8 cellular contexts compared by ENCODE assay signal in the genomic region with DNA sequence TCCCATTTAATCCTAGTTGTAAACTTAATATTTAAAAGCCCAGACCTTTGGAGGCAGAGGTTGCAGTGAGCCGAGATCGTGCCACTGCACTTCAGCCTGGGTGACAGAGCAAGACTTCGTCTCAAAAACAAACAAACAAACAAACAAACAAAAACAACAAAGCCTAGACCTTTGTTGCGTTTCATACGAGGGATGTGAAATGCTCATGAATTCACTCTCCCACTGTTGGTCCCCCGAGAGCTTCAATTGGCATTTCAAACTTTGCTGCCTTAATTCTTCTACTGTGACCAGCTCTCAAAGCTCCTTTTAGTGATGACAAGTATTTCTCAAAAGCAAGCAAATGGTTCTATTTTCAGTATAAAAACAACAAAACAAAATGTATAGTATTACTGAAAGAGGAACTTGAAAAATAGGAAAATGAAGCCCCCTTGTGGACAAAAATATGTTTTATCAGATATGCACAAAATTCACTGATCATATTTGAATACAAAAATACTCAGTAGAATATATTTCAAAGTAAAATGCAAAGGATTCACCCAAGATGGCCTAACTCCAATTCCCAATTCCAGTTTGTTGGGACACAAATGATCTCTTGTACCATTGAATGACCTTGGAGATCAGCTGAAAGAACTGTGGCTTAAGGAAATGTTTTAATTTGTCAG.
A peak's percentile ranks its signal among the peaks of the same experiment; 100 is the strongest.
DNase-seq lines count a peak whose midpoint lies in the region; ATAC-seq and TF ChIP-seq lines count a peak whose summit lies in the region.

No MANE protein-coding gene starts in this region.

- no peak overlapping the region for H3K4me3 ChIP-seq in DND-41 (ENCODE audit: low read depth in 1 of 2, low read length in 2 of 2)

- POLR2A ChIA-PET in WTC11 (lab: Charles Lee), result no interaction called here

- H3K4me1 Mint-ChIP-seq in WTC11, result peaks cover 12% of the 10 kb centered on the region
- peaks cover 15% of the 10 kb centered on the region for H3K4me1 Mint-ChIP-seq in activated T-helper 2 cell treated with anti-CD3 and anti-CD28 coated beads, Interferon-gamma antibody, Interleukin-2, Interleukin-4, amounts not matched to agents 10 μg/mL and 5 μg/mL and 100 μg/mL, durations not matched to agents 14 hours and 24 hours and 36 hours (ENCODE audit: low read depth)

- CTCF ChIA-PET in WTC11 (lab: Charles Lee), result interaction anchor here (0.5 to 3.7 kb wide), 18 partner anchors 9 to 602 kb away, joined by 3 to 55 read pairs (median 4); a partner anchor contains a TSS

- DNase-seq in DND-41 (no peak), LHCN-M2 (ENCODE audit: low read depth) (peak; percentile 73), WTC11 (ENCODE audit: low spot score) (no peak), glomerular endothelial cell (ENCODE audit: extremely low read depth, low read depth, low spot score) (peak; percentile 61), renal cortical epithelial cell (ENCODE audit: low read depth) (peak; percentile 62), ecto neural progenitor cell (ENCODE audit: low spot score) (no peak)
- no peak for DNase-seq in activated T-helper 2 cell treated with anti-CD3 and anti-CD28 coated beads, Interferon-gamma antibody, Interleukin-2, Interleukin-4, amounts not matched to agents 10 μg/mL and 5 μg/mL and 100 μg/mL, durations not matched to agents 14 hours and 24 hours and 36 hours (ENCODE audit: low spot score)

- no peaks in the 10 kb centered on the region for H3K27me3 Mint-ChIP-seq in WTC11 (ENCODE audit: low read depth)
- peaks cover 9% of the 10 kb centered on the region for H3K27me3 Mint-ChIP-seq in activated T-helper 2 cell treated with anti-CD3 and anti-CD28 coated beads, Interferon-gamma antibody, Interleukin-2, Interleukin-4, amounts not matched to agents 10 μg/mL and 5 μg/mL and 100 μg/mL, durations not matched to agents 14 hours and 24 hours and 36 hours (ENCODE audit: low read depth)

- no peak overlapping the region for H2AFZ ChIP-seq in DND-41 (ENCODE audit: low read depth, low read length)

- no peaks in the 10 kb centered on the region for H3K27me3 ChIP-seq in DND-41 (ENCODE audit: insufficient read depth, low read length, poor library complexity)

- H3K9me3 ChIP-seq in DND-41 (ENCODE audit: insufficient read depth, low read length, severe bottlenecking), result no peaks in the 10 kb centered on the region

- peak; percentile 62; the same call in 1 of the 3 replicates for ATAC-seq in DND-41 (ENCODE audit: insufficient read depth, low read depth)
- ATAC-seq in WTC11, result no peak
- no peak for ATAC-seq in HG02852 (IDR thresholded peaks at IDR 0.05; ENCODE audit: unreplicated experiment)

- H3K4me1 ChIP-seq in DND-41 (ENCODE audit: insufficient read depth, low read length), result no peaks in the 10 kb centered on the region

- no peaks in the 10 kb centered on the region for H4K20me1 ChIP-seq in DND-41 (ENCODE audit: insufficient read depth, low read length)

- H3K4me3 Mint-ChIP-seq in WTC11, result no peak overlapping the region
- no peak overlapping the region for H3K4me3 Mint-ChIP-seq in activated T-helper 2 cell treated with anti-CD3 and anti-CD28 coated beads, Interferon-gamma antibody, Interleukin-2, Interleukin-4, amounts not matched to agents 10 μg/mL and 5 μg/mL and 100 μg/mL, durations not matched to agents 14 hours and 24 hours and 36 hours (ENCODE audit: low read depth)

- TF ChIP-seq CTCF in DND-41 (IDR thresholded peaks at IDR 0.05; ENCODE audit: borderline replicate concordance, extremely low read depth, low read length, poor library complexity, severe bottlenecking) (peak; percentile 77), WTC11 (IDR thresholded peaks at IDR 0.05) (peak; percentile 31; the same call in 1 of the 2 replicates)

- no peak overlapping the region for H3K27ac Mint-ChIP-seq in WTC11
- no peak overlapping the region for H3K27ac Mint-ChIP-seq in activated T-helper 2 cell treated with anti-CD3 and anti-CD28 coated beads, Interferon-gamma antibody, Interleukin-2, Interleukin-4, amounts not matched to agents 10 μg/mL and 5 μg/mL and 100 μg/mL, durations not matched to agents 14 hours and 24 hours and 36 hours

- H3K9ac ChIP-seq in DND-41 (ENCODE audit: low read depth, low read length), result no peak overlapping the region

- H3K79me2 ChIP-seq in DND-41 (ENCODE audit: insufficient read depth, low read length), result no peaks in the 10 kb centered on the region

- H3K4me2 ChIP-seq in DND-41 (ENCODE audit: insufficient read depth, low read length), result no peak overlapping the region

- H3K27ac ChIP-seq in DND-41 (ENCODE audit: low read length), result no peak overlapping the region

- no peaks in the 10 kb centered on the region for H3K36me3 ChIP-seq in DND-41 (ENCODE audit: insufficient read depth, low read length)

- H3K9me3 Mint-ChIP-seq in WTC11, result no peaks in the 10 kb centered on the region
- H3K9me3 Mint-ChIP-seq in activated T-helper 2 cell treated with anti-CD3 and anti-CD28 coated beads, Interferon-gamma antibody, Interleukin-2, Interleukin-4, amounts not matched to agents 10 μg/mL and 5 μg/mL and 100 μg/mL, durations not matched to agents 14 hours and 24 hours and 36 hours, result no peaks in the 10 kb centered on the region

- intact Hi-C loops in activated T-helper 2 cell treated with anti-CD3 and anti-CD28 coated beads, Interferon-gamma antibody, Interleukin-2, Interleukin-4, amounts not matched to agents 10 μg/mL and 5 μg/mL and 100 μg/mL, durations not matched to agents 14 hours and 24 hours and 36 hours (cut with micrococcal nuclease), result loop anchor here (1.0 to 10.0 kb wide), 4 partner anchors 22 to 328 kb away; a partner anchor contains a TSS

- no peaks in the 10 kb centered on the region for H3K36me3 Mint-ChIP-seq in WTC11
- no peaks in the 10 kb centered on the region for H3K36me3 Mint-ChIP-seq in activated T-helper 2 cell treated with anti-CD3 and anti-CD28 coated beads, Interferon-gamma antibody, Interleukin-2, Interleukin-4, amounts not matched to agents 10 μg/mL and 5 μg/mL and 100 μg/mL, durations not matched to agents 14 hours and 24 hours and 36 hours (ENCODE audit: low read depth)

TF ChIP-seq in WTC11, 78 proteins besides CTCF, POLR2A, EP300 and RAD21 (continues in another document):
- TF ChIP-seq NFE2L1 (CRISPR knock-in tag; IDR thresholded peaks at IDR 0.05) (no peak), SP1 (CRISPR knock-in tag; conservative IDR thresholded peaks at IDR 0.05) (no peak), ZNF232 (CRISPR knock-in tag; IDR thresholded peaks at IDR 0.05) (no peak), PRRX2 (CRISPR knock-in tag; IDR thresholded peaks at IDR 0.05) (no peak), FOXJ3 (CRISPR knock-in tag; IDR thresholded peaks at IDR 0.05; ENCODE audit: borderline replicate concordance) (no peak), FOXP1 (CRISPR knock-in tag; IDR thresholded peaks at IDR 0.05; ENCODE audit: borderline replicate concordance) (no peak), ZNF121 (CRISPR knock-in tag; IDR thresholded peaks at IDR 0.05) (no peak)
- TF ChIP-seq, protein P1, sequence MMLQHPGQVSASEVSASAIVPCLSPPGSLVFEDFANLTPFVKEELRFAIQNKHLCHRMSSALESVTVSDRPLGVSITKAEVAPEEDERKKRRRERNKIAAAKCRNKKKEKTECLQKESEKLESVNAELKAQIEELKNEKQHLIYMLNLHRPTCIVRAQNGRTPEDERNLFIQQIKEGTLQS (CRISPR knock-in tag; conservative IDR thresholded peaks at IDR 0.05), result no peak
- TF ChIP-seq, protein P2, sequence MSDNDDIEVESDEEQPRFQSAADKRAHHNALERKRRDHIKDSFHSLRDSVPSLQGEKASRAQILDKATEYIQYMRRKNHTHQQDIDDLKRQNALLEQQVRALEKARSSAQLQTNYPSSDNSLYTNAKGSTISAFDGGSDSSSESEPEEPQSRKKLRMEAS (CRISPR knock-in tag; IDR thresholded peaks at IDR 0.05), result no peak
- TF ChIP-seq, protein P3, sequence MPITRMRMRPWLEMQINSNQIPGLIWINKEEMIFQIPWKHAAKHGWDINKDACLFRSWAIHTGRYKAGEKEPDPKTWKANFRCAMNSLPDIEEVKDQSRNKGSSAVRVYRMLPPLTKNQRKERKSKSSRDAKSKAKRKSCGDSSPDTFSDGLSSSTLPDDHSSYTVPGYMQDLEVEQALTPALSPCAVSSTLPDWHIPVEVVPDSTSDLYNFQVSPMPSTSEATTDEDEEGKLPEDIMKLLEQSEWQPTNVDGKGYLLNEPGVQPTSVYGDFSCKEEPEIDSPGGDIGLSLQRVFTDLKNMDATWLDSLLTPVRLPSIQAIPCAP (CRISPR knock-in tag; IDR thresholded peaks at IDR 0.05), result no peak
- TF ChIP-seq, protein P4, sequence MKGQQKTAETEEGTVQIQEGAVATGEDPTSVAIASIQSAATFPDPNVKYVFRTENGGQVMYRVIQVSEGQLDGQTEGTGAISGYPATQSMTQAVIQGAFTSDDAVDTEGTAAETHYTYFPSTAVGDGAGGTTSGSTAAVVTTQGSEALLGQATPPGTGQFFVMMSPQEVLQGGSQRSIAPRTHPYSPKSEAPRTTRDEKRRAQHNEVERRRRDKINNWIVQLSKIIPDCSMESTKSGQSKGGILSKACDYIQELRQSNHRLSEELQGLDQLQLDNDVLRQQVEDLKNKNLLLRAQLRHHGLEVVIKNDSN (CRISPR knock-in tag; IDR thresholded peaks at IDR 0.05), result no peak
- TF ChIP-seq, protein P5, sequence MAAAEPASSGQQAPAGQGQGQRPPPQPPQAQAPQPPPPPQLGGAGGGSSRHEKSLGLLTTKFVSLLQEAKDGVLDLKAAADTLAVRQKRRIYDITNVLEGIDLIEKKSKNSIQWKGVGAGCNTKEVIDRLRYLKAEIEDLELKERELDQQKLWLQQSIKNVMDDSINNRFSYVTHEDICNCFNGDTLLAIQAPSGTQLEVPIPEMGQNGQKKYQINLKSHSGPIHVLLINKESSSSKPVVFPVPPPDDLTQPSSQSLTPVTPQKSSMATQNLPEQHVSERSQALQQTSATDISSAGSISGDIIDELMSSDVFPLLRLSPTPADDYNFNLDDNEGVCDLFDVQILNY (CRISPR knock-in tag; IDR thresholded peaks at IDR 0.05), result no peak
- TF ChIP-seq, protein P6, sequence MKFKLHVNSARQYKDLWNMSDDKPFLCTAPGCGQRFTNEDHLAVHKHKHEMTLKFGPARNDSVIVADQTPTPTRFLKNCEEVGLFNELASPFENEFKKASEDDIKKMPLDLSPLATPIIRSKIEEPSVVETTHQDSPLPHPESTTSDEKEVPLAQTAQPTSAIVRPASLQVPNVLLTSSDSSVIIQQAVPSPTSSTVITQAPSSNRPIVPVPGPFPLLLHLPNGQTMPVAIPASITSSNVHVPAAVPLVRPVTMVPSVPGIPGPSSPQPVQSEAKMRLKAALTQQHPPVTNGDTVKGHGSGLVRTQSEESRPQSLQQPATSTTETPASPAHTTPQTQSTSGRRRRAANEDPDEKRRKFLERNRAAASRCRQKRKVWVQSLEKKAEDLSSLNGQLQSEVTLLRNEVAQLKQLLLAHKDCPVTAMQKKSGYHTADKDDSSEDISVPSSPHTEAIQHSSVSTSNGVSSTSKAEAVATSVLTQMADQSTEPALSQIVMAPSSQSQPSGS (CRISPR knock-in tag; IDR thresholded peaks at IDR 0.05; ENCODE audit: borderline replicate concordance, low read depth), result no peak

Comparison
In these comparisons a context has a peak if more than half of its experiments do, and no peak if none do; other contexts are left out.
1. DNase-seq: peak in LHCN-M2 (single experiment), glomerular endothelial cell (single experiment) and renal cortical epithelial cell (single experiment); none in DND-41 (single experiment), WTC11 (single experiment), ecto neural progenitor cell (single experiment) and activated T-helper 2 cell treated with anti-CD3 and anti-CD28 coated beads, Interferon-gamma antibody, Interleukin-2, Interleukin-4, amounts not matched to agents 10 μg/mL and 5 μg/mL and 100 μg/mL, durations not matched to agents 14 hours and 24 hours and 36 hours (single experiment).